ENCODE assay signal across 13 cellular contexts in genomic region chr12:19833775-19834501, GRCh38.
DNase-seq lines count a peak whose midpoint lies in the region; ATAC-seq and TF ChIP-seq lines count a peak whose summit lies in the region.
"Had no signal": no experiment of that assay in that cellular context is flagged by ENCODE, and none has a peak within 500 bp of the region (broad histone marks: within the 10 kb centered on the region; RNA-seq: fewer than 3 reads in every experiment).

No MANE protein-coding gene starts in this region.

- no peak overlapping the region for H3K4me2 ChIP-seq in neural progenitor cell

- H3K36me3 ChIP-seq in neural progenitor cell: no peaks in the 10 kb centered on the region
- H3K36me3 ChIP-seq: colonic mucosa had no signal

- no peaks in the 10 kb centered on the region for H3K4me1 ChIP-seq in neural progenitor cell
- H3K4me1 ChIP-seq: colonic mucosa had no signal

- H2AFZ ChIP-seq in neural progenitor cell (replicated peaks): no peak overlapping the region

- peak; percentile 49 for DNase-seq in activated CD8-positive, alpha-beta memory T cell treated with anti-CD3 and anti-CD28 coated beads, Interleukin-2, amount 50 U/mL, for 48 hours
- DNase-seq in activated CD8-positive, alpha-beta memory T cell treated with anti-CD3 and anti-CD28 coated beads, Interleukin-2, amount 50 U/mL, for 4 hours: no peak
- DNase-seq in NCI-H226: peak; percentile 65
- DNase-seq in central memory CD8-positive, alpha-beta T cell (ENCODE audit: low spot score in 2 of 2): no peak
- peak; percentile 1 for DNase-seq in stimulated activated CD8-positive, alpha-beta memory T cell treated with anti-CD3 and anti-CD28 coated beads, Interleukin-4, amount 100 ng/mL, for 24 hours (ENCODE audit: low read depth)
- no peak for DNase-seq in NCI-H446 treated with DMSO at 0.1 percent for 48 hours (lab: John Stamatoyannopoulos, UW)
- DNase-seq in left colon: no peak
- DNase-seq in neural progenitor cell (ENCODE audit: low spot score): no peak
- DNase-seq: activated CD4-positive, alpha-beta T cell treated with anti-CD3 and anti-CD28 coated beads for 4 hours; AML-193; colonic mucosa; hippocampal formation; naive B cell had no signal

- no peaks in the 10 kb centered on the region for H3F3A ChIP-seq in neural progenitor cell (ENCODE audit: low read depth)

- H3K27ac Mint-ChIP-seq in central memory CD8-positive, alpha-beta T cell (ENCODE audit: low read depth): peak overlapping the region; percentile 41
- H3K27ac Mint-ChIP-seq in neural progenitor cell: no peak overlapping the region
- H3K27ac Mint-ChIP-seq: naive B cell had no signal

- intact Hi-C loops in left colon (cut with DNase I, micrococcal nuclease): no loop called here

- no peak overlapping the region for H3K27ac ChIP-seq in neural progenitor cell
- H3K27ac ChIP-seq: colonic mucosa had no signal

- no peak overlapping the region for H3K4me3 Mint-ChIP-seq in central memory CD8-positive, alpha-beta T cell
- no peak overlapping the region for H3K4me3 Mint-ChIP-seq in neural progenitor cell
- H3K4me3 Mint-ChIP-seq: naive B cell had no signal

- TF ChIP-seq CTCF in neural progenitor cell (IDR thresholded peaks at IDR 0.05): no peak

- no peaks in the 10 kb centered on the region for H3K79me2 ChIP-seq in neural progenitor cell (ENCODE audit: low read depth)

- no peak overlapping the region for H3K9ac ChIP-seq in neural progenitor cell

- ATAC-seq in central memory CD8-positive, alpha-beta T cell (replicated peaks; ENCODE audit: extremely low read depth, poor library complexity, severe bottlenecking): no peak
- no peak for ATAC-seq in left colon

- H3K9me3 ChIP-seq in neural progenitor cell (ENCODE audit: low read depth): no peaks in the 10 kb centered on the region
- H3K9me3 ChIP-seq: colonic mucosa had no signal

- no peaks in the 10 kb centered on the region for H3K36me3 Mint-ChIP-seq in central memory CD8-positive, alpha-beta T cell (ENCODE audit: insufficient read depth)
- no peaks in the 10 kb centered on the region for H3K36me3 Mint-ChIP-seq in neural progenitor cell
- H3K36me3 Mint-ChIP-seq: naive B cell had no signal

- H4K20me1 ChIP-seq in neural progenitor cell (ENCODE audit: low read depth): no peaks in the 10 kb centered on the region

- no peaks in the 10 kb centered on the region for H3K9me3 Mint-ChIP-seq in central memory CD8-positive, alpha-beta T cell
- no peaks in the 10 kb centered on the region for H3K9me3 Mint-ChIP-seq in neural progenitor cell

- no peaks in the 10 kb centered on the region for H3K27me3 ChIP-seq in neural progenitor cell
- H3K27me3 ChIP-seq: colonic mucosa had no signal

- no peaks in the 10 kb centered on the region for H3K4me1 Mint-ChIP-seq in central memory CD8-positive, alpha-beta T cell
- H3K4me1 Mint-ChIP-seq in neural progenitor cell: no peaks in the 10 kb centered on the region
- H3K4me1 Mint-ChIP-seq: naive B cell had no signal

- no peak overlapping the region for H3K4me3 ChIP-seq in neural progenitor cell
- H3K4me3 ChIP-seq: colonic mucosa had no signal

- H3K27me3 Mint-ChIP-seq in central memory CD8-positive, alpha-beta T cell: no peaks in the 10 kb centered on the region
- no peaks in the 10 kb centered on the region for H3K27me3 Mint-ChIP-seq in neural progenitor cell (ENCODE audit: insufficient read depth, low read depth)
- H3K27me3 Mint-ChIP-seq: naive B cell had no signal

Comparison
In these comparisons a context has a peak if more than half of its experiments do, and no peak if none do; other contexts are left out.
1. DNase-seq: peak in activated CD8-positive, alpha-beta memory T cell treated with anti-CD3 and anti-CD28 coated beads, Interleukin-2, amount 50 U/mL, for 48 hours (single experiment), NCI-H226 (single experiment) and stimulated activated CD8-positive, alpha-beta memory T cell treated with anti-CD3 and anti-CD28 coated beads, Interleukin-4, amount 100 ng/mL, for 24 hours (single experiment); none in activated CD8-positive, alpha-beta memory T cell treated with anti-CD3 and anti-CD28 coated beads, Interleukin-2, amount 50 U/mL, for 4 hours (single experiment), central memory CD8-positive, alpha-beta T cell (0 of 2), NCI-H446 treated with DMSO at 0.1 percent for 48 hours (single experiment), left colon (0 of 2) and neural progenitor cell (single experiment).